Comparison of ENCODE assay signal across 1 cellular context in genomic region chr2:142937347-142937746, GRCh38.
TF ChIP-seq lines count a peak whose summit lies in the region.

No MANE protein-coding gene starts in this region.

TF ChIP-seq in GM12878, 131 proteins besides CTCF, POLR2A, EP300 and RAD21 (continued from another document):
- TF ChIP-seq CUX1 (IDR thresholded peaks at IDR 0.05; ENCODE audit: insufficient replicate concordance, low read depth, low read length), result no peak
- no peak for TF ChIP-seq SREBF2 (IDR thresholded peaks at IDR 0.05; ENCODE audit: low read length)
- no peak for TF ChIP-seq REST (IDR thresholded peaks at IDR 0.05; ENCODE audit: low read depth, low read length)
- no peak for TF ChIP-seq RUNX3 (IDR thresholded peaks at IDR 0.05; ENCODE audit: low read length)
- TF ChIP-seq, protein P1, sequence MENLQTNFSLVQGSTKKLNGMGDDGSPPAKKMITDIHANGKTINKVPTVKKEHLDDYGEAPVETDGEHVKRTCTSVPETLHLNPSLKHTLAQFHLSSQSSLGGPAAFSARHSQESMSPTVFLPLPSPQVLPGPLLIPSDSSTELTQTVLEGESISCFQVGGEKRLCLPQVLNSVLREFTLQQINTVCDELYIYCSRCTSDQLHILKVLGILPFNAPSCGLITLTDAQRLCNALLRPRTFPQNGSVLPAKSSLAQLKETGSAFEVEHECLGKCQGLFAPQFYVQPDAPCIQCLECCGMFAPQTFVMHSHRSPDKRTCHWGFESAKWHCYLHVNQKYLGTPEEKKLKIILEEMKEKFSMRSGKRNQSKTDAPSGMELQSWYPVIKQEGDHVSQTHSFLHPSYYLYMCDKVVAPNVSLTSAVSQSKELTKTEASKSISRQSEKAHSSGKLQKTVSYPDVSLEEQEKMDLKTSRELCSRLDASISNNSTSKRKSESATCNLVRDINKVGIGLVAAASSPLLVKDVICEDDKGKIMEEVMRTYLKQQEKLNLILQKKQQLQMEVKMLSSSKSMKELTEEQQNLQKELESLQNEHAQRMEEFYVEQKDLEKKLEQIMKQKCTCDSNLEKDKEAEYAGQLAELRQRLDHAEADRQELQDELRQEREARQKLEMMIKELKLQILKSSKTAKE (IDR thresholded peaks at IDR 0.05; ENCODE audit: low read depth, poor library complexity, severe bottlenecking), result no peak
- no peak for TF ChIP-seq NR2C1 (IDR thresholded peaks at IDR 0.05)
- TF ChIP-seq, protein P2, sequence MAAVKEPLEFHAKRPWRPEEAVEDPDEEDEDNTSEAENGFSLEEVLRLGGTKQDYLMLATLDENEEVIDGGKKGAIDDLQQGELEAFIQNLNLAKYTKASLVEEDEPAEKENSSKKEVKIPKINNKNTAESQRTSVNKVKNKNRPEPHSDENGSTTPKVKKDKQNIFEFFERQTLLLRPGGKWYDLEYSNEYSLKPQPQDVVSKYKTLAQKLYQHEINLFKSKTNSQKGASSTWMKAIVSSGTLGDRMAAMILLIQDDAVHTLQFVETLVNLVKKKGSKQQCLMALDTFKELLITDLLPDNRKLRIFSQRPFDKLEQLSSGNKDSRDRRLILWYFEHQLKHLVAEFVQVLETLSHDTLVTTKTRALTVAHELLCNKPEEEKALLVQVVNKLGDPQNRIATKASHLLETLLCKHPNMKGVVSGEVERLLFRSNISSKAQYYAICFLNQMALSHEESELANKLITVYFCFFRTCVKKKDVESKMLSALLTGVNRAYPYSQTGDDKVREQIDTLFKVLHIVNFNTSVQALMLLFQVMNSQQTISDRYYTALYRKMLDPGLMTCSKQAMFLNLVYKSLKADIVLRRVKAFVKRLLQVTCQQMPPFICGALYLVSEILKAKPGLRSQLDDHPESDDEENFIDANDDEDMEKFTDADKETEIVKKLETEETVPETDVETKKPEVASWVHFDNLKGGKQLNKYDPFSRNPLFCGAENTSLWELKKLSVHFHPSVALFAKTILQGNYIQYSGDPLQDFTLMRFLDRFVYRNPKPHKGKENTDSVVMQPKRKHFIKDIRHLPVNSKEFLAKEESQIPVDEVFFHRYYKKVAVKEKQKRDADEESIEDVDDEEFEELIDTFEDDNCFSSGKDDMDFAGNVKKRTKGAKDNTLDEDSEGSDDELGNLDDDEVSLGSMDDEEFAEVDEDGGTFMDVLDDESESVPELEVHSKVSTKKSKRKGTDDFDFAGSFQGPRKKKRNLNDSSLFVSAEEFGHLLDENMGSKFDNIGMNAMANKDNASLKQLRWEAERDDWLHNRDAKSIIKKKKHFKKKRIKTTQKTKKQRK (IDR thresholded peaks at IDR 0.05; ENCODE audit: low read depth, low read length), result no peak
- no peak for TF ChIP-seq CHD2 (IDR thresholded peaks at IDR 0.05; ENCODE audit: borderline replicate concordance, low read depth, low read length)
- TF ChIP-seq BCL11A (IDR thresholded peaks at IDR 0.05; ENCODE audit: low read depth, low read length), result no peak
- no peak for TF ChIP-seq POLR2AphosphoS2 (IDR thresholded peaks at IDR 0.05; ENCODE audit: low read depth, low read length)
